22 cellular contexts compared by ENCODE assay signal in the genomic region with DNA sequence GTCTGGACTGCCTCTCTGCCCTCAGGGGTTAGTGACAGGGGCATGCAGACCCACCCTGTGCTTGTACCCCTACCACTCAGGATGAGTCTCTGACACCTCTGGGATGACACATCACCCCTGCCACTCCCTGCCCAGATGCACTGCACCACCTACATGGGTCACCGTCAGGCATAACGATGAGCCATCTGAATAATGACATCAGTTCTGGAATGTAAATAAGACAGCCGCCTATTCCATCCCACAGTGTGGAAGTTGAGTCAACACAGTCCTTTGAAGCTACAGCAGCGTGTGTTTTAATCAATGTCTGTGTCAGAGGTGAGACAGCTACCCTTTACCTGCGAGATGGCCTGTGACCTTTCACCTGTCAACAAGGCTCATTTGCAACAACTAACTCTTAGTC.
DNase-seq lines count a peak whose midpoint lies in the region; ATAC-seq and TF ChIP-seq lines count a peak whose summit lies in the region.
"Had no signal": no experiment of that assay in that cellular context is flagged by ENCODE, and none has a peak within 500 bp of the region (broad histone marks: within the 10 kb centered on the region; RNA-seq: fewer than 3 reads in every experiment).

No MANE protein-coding gene starts in this region.

- TF ChIP-seq CTCF in RWPE1 (conservative IDR thresholded peaks at IDR 0.05; ENCODE audit: low read depth) (no peak), left ventricle myocardium inferior (IDR thresholded peaks at IDR 0.05; ENCODE audit: borderline replicate concordance) (no peak), psoas muscle (IDR thresholded peaks at IDR 0.05) (no peak)

- H3K4me3 ChIP-seq in left ventricle myocardium inferior (no peak overlapping the region), psoas muscle (no peak overlapping the region)
- H3K4me3 ChIP-seq: HAP-1, SJCRH30, skin epidermis had no signal

- no peaks in the 10 kb centered on the region for H3K4me1 Mint-ChIP-seq in effector memory CD8-positive, alpha-beta T cell (ENCODE audit: low read depth in 2 of 2)

- H3K36me3 Mint-ChIP-seq in effector memory CD8-positive, alpha-beta T cell (ENCODE audit: insufficient read depth), result no peaks in the 10 kb centered on the region

- DNase-seq in HT1080 (ENCODE audit: low read depth) (peak; percentile 2), RWPE1 (ENCODE audit: low spot score) (peak; percentile 38), left ventricle myocardium inferior (no peak), psoas muscle (no peak), retina (no peak), CD1c-positive myeloid dendritic cell (ENCODE audit: extremely low spot score) (no peak)
- no peak for DNase-seq in effector memory CD8-positive, alpha-beta T cell
- DNase-seq: activated CD4-positive, alpha-beta T cell treated with anti-CD3 and anti-CD28 coated beads, Interleukin-2, amount 50 U/mL, for 4 hours; activated gamma-delta T cell; dermis blood vessel endothelial cell; DND-41; foreskin melanocyte; NCI-H526; SJCRH30; stimulated activated CD4-positive, alpha-beta T cell treated with anti-CD3 and anti-CD28 coated beads, Interleukin-4, amount 100 ng/mL, for 1 hour; T-helper 2 cell; WERI-Rb-1 had no signal

- H3K9me3 ChIP-seq in left ventricle myocardium inferior (replicated peaks), result no peaks in the 10 kb centered on the region
- no peaks in the 10 kb centered on the region for H3K9me3 ChIP-seq in psoas muscle
- H3K9me3 ChIP-seq: HAP-1, SJCRH30 had no signal

- H3K27me3 Mint-ChIP-seq in effector memory CD8-positive, alpha-beta T cell, result no peaks in the 10 kb centered on the region
- H3K27me3 Mint-ChIP-seq: stimulated activated naive CD8-positive, alpha-beta T cell treated with anti-CD3 and anti-CD28 coated beads, Interleukin-15, Interleukin-2, amounts not matched to agents 100 ng/mL and 50 ng/mL, for 24 hours had no signal

- H3K9me3 Mint-ChIP-seq in effector memory CD8-positive, alpha-beta T cell, result peaks cover 3 to 6% of the 10 kb centered on the region in 2 donors
- H3K9me3 Mint-ChIP-seq: nephron had no signal

- H3K4me3 Mint-ChIP-seq in effector memory CD8-positive, alpha-beta T cell, result no peak overlapping the region
- H3K4me3 Mint-ChIP-seq: nephron; stimulated activated naive CD8-positive, alpha-beta T cell treated with anti-CD3 and anti-CD28 coated beads, Interleukin-15, Interleukin-2, amounts not matched to agents 100 ng/mL and 50 ng/mL, for 24 hours had no signal

- H3K4me1 ChIP-seq in left ventricle myocardium inferior, result peaks cover 18% of the 10 kb centered on the region
- peaks cover 18% of the 10 kb centered on the region for H3K4me1 ChIP-seq in psoas muscle
- H3K4me1 ChIP-seq: HAP-1, SJCRH30 had no signal

- H3K27ac Mint-ChIP-seq in effector memory CD8-positive, alpha-beta T cell, result no peak overlapping the region
- H3K27ac Mint-ChIP-seq: nephron; stimulated activated naive CD8-positive, alpha-beta T cell treated with anti-CD3 and anti-CD28 coated beads, Interleukin-15, Interleukin-2, amounts not matched to agents 100 ng/mL and 50 ng/mL, for 24 hours had no signal

- H3K27ac ChIP-seq in RWPE1 (no peak overlapping the region), left ventricle myocardium inferior (replicated peaks) (peak overlapping the region; percentile 78), psoas muscle (peak overlapping the region; percentile 86)
- H3K27ac ChIP-seq: SJCRH30, skin epidermis, WERI-Rb-1 had no signal

- WGBS in psoas muscle, 3 donors, result 67 to 87% (median 78%) methylated on average over 5 of the region's 5 CpGs

- intact Hi-C loops in left ventricle myocardium inferior (cut with micrococcal nuclease), result no loop called here
- intact Hi-C loops in psoas muscle (cut with DNase I), result no loop called here

- POLR2A ChIA-PET in RWPE1 (lab: Yijun Ruan, JAX; ENCODE audit: low non-redundant PET), result no interaction called here

- ATAC-seq in psoas muscle, result peak; percentile 19 to 59 (median 44)
- ATAC-seq in SK-N-SH treated with all-trans-retinoic acid at 6 μM for 48 hours, result no peak
- no peak for ATAC-seq in effector memory CD8-positive, alpha-beta T cell (replicated peaks)

- H3K27me3 ChIP-seq in left ventricle myocardium inferior (ENCODE audit: low read depth), result no peaks in the 10 kb centered on the region
- no peaks in the 10 kb centered on the region for H3K27me3 ChIP-seq in psoas muscle (ENCODE audit: insufficient read depth in 3 of 3, low read length in 2 of 3)
- H3K27me3 ChIP-seq: SJCRH30 had no signal

- CTCF ChIA-PET in RWPE1 (lab: Yijun Ruan, JAX), result no interaction called here

- H3K36me3 ChIP-seq in left ventricle myocardium inferior (no peaks in the 10 kb centered on the region), psoas muscle (ENCODE audit: insufficient read depth in 1 of 2, low read depth in 1 of 2) (no peaks in the 10 kb centered on the region)
- H3K36me3 ChIP-seq: HAP-1, SJCRH30, WERI-Rb-1 had no signal

TF ChIP-seq in SK-N-SH treated with all-trans-retinoic acid at 6 μM for 48 hours, 23 proteins besides CTCF, POLR2A, EP300 and RAD21:
- no peak for TF ChIP-seq TOX (CRISPR knock-in tag; IDR thresholded peaks at IDR 0.05; ENCODE audit: borderline replicate concordance)
- TF ChIP-seq ZNF8 (CRISPR knock-in tag; IDR thresholded peaks at IDR 0.05), result no peak
- no peak for TF ChIP-seq BACH2 (CRISPR knock-in tag; IDR thresholded peaks at IDR 0.05; ENCODE audit: borderline replicate concordance)
- TF ChIP-seq, protein P1, sequence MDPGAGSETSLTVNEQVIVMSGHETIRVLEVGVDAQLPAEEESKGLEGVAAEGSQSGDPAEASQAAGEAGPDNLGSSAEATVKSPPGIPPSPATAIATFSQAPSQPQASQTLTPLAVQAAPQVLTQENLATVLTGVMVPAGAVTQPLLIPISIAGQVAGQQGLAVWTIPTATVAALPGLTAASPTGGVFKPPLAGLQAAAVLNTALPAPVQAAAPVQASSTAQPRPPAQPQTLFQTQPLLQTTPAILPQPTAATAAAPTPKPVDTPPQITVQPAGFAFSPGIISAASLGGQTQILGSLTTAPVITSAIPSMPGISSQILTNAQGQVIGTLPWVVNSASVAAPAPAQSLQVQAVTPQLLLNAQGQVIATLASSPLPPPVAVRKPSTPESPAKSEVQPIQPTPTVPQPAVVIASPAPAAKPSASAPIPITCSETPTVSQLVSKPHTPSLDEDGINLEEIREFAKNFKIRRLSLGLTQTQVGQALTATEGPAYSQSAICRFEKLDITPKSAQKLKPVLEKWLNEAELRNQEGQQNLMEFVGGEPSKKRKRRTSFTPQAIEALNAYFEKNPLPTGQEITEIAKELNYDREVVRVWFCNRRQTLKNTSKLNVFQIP (CRISPR knock-in tag; IDR thresholded peaks at IDR 0.05; ENCODE audit: borderline replicate concordance, low read depth), result no peak
- TF ChIP-seq GLIS3 (CRISPR knock-in tag; IDR thresholded peaks at IDR 0.05), result no peak
- TF ChIP-seq, protein P2, sequence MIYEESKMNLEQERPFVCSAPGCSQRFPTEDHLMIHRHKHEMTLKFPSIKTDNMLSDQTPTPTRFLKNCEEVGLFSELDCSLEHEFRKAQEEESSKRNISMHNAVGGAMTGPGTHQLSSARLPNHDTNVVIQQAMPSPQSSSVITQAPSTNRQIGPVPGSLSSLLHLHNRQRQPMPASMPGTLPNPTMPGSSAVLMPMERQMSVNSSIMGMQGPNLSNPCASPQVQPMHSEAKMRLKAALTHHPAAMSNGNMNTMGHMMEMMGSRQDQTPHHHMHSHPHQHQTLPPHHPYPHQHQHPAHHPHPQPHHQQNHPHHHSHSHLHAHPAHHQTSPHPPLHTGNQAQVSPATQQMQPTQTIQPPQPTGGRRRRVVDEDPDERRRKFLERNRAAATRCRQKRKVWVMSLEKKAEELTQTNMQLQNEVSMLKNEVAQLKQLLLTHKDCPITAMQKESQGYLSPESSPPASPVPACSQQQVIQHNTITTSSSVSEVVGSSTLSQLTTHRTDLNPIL (CRISPR knock-in tag; IDR thresholded peaks at IDR 0.05; ENCODE audit: low read depth), result no peak
- TF ChIP-seq, protein P3, sequence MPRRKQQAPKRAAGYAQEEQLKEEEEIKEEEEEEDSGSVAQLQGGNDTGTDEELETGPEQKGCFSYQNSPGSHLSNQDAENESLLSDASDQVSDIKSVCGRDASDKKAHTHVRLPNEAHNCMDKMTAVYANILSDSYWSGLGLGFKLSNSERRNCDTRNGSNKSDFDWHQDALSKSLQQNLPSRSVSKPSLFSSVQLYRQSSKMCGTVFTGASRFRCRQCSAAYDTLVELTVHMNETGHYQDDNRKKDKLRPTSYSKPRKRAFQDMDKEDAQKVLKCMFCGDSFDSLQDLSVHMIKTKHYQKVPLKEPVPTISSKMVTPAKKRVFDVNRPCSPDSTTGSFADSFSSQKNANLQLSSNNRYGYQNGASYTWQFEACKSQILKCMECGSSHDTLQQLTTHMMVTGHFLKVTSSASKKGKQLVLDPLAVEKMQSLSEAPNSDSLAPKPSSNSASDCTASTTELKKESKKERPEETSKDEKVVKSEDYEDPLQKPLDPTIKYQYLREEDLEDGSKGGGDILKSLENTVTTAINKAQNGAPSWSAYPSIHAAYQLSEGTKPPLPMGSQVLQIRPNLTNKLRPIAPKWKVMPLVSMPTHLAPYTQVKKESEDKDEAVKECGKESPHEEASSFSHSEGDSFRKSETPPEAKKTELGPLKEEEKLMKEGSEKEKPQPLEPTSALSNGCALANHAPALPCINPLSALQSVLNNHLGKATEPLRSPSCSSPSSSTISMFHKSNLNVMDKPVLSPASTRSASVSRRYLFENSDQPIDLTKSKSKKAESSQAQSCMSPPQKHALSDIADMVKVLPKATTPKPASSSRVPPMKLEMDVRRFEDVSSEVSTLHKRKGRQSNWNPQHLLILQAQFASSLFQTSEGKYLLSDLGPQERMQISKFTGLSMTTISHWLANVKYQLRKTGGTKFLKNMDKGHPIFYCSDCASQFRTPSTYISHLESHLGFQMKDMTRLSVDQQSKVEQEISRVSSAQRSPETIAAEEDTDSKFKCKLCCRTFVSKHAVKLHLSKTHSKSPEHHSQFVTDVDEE (CRISPR knock-in tag; IDR thresholded peaks at IDR 0.05), result no peak
- TF ChIP-seq ZNF565 (CRISPR knock-in tag; conservative IDR thresholded peaks at IDR 0.05; ENCODE audit: low read depth), result no peak
- TF ChIP-seq TCF4 (CRISPR knock-in tag; IDR thresholded peaks at IDR 0.05; ENCODE audit: borderline replicate concordance), result no peak
- TF ChIP-seq ISL1 (CRISPR knock-in tag; IDR thresholded peaks at IDR 0.05), result no peak

Comparison
In these comparisons a context has a peak if more than half of its experiments do, and no peak if none do; other contexts are left out.
1. DNase-seq: peak in HT1080 (single experiment) and RWPE1 (single experiment); none in left ventricle myocardium inferior (single experiment), psoas muscle (0 of 2), retina (single experiment), CD1c-positive myeloid dendritic cell (single experiment) and effector memory CD8-positive, alpha-beta T cell (0 of 3).
2. ATAC-seq: peak in psoas muscle (4 of 4); none in SK-N-SH treated with all-trans-retinoic acid at 6 μM for 48 hours (single experiment) and effector memory CD8-positive, alpha-beta T cell (single experiment).